Comparison of ENCODE assay signal across 15 cellular contexts in genomic region chr16:18833707-18834505, GRCh38.
"Had no signal": no experiment of that assay in that cellular context is flagged by ENCODE, and none has a peak within 500 bp of the region (broad histone marks: within the 10 kb centered on the region; RNA-seq: fewer than 3 reads in every experiment).

No MANE protein-coding gene starts in this region.

- H3K27ac ChIP-seq: cardiac muscle cell, coronary artery, heart left ventricle, left lung, sigmoid colon, suprapubic skin, upper lobe of right lung had no signal

- H3K27me3 ChIP-seq: cardiac muscle cell, heart left ventricle, left lung, sigmoid colon, suprapubic skin, upper lobe of right lung had no signal

- ATAC-seq: activated T-cell treated with anti-CD3 and anti-CD28 coated beads, Interleukin-2, amount 50 U/mL, for 4 hours; heart left ventricle; left lung; upper lobe of right lung had no signal

- FAIRE-seq: astrocyte had no signal

- H3K9me3 ChIP-seq: heart left ventricle, left lung, sigmoid colon, suprapubic skin, upper lobe of right lung had no signal

- H3K4me1 ChIP-seq: heart left ventricle, sigmoid colon, suprapubic skin, upper lobe of right lung had no signal

- H3K4me3 ChIP-seq: cardiac muscle cell, coronary artery, heart left ventricle, left lung, sigmoid colon, suprapubic skin, upper lobe of right lung had no signal

- DNase-seq: activated CD4-positive, alpha-beta T cell treated with anti-CD3 and anti-CD28 coated beads, Interleukin-2, amount 50 U/mL, for 4 hours; activated CD4-positive, CD25-positive, alpha-beta regulatory T cell treated with anti-CD3 and anti-CD28 coated beads, Interleukin-2, amount 50 U/mL, for 72 hours; activated T-cell treated with anti-CD3 and anti-CD28 coated beads, Interleukin-2, amount 50 U/mL, for 4 hours; effector CD4-positive, alpha-beta T cell; heart left ventricle; left lung; sigmoid colon; stimulated activated CD4-positive, alpha-beta T cell treated with anti-CD3 and anti-CD28 coated beads, Interleukin-2, amount 100 ng/mL, for 24 hours; stimulated activated naive CD4-positive, alpha-beta T cell treated with Interleukin-2 at 50 U/mL for 16 hours; T-helper 2 cell; upper lobe of right lung had no signal
